ENCODE assay signal across 29 cellular contexts in genomic region chr22:24405631-24406321, GRCh38. TPM values are rescaled to one million over a fixed set of nuclear protein-coding genes. Genes with fewer than 3 reads are reported as not detected.
DNase-seq lines count a peak whose midpoint lies in the region; ATAC-seq and TF ChIP-seq lines count a peak whose summit lies in the region.
"Had no signal": no experiment of that assay in that cellular context is flagged by ENCODE, and none has a peak within 500 bp of the region (broad histone marks: within the 10 kb centered on the region; RNA-seq: fewer than 3 reads in every experiment).

No MANE protein-coding gene starts in this region.

- H3K4me1 ChIP-seq in mesenchymal stem cell (ENCODE audit: control insufficient read depth, insufficient read depth, low read depth, low read length) = peaks cover 45% of the 10 kb centered on the region

- H2BK15ac ChIP-seq in mesenchymal stem cell (ENCODE audit: low read depth, poor library complexity, severe bottlenecking) = no peak overlapping the region

- no peaks in the 10 kb centered on the region for H3K9me3 ChIP-seq in mesenchymal stem cell (ENCODE audit: control insufficient read depth, low read length)
- H3K9me3 ChIP-seq: adrenal gland, gastrocnemius medialis, testis, uterus had no signal

- no peak for ATAC-seq in stimulated activated memory B cell treated with anti-CD40 and anti-IgM and Interleukin-4, amounts not matched to agents 10 μg/mL and 1 μg/mL and 100 μg/mL, for 72 hours
- no peak for ATAC-seq in HG03135 (IDR thresholded peaks at IDR 0.05; ENCODE audit: unreplicated experiment)
- ATAC-seq: activated CD8-positive, alpha-beta memory T cell treated with anti-CD3 and anti-CD28 coated beads, Interleukin-2, amount 10 ng/mL, durations not matched to agents 7 days and 5 days; gastrocnemius medialis; Right ventricle myocardium inferior had no signal

- H2BK12ac ChIP-seq in mesenchymal stem cell (ENCODE audit: low read length in 2 of 2) = peak overlapping the region; percentile 23 to 81

- H3K4me1 Mint-ChIP-seq in stimulated activated memory B cell treated with anti-CD40 and anti-IgM and Interleukin-4, amounts not matched to agents 10 μg/mL and 1 μg/mL and 100 μg/mL, for 72 hours = peaks cover 50% of the 10 kb centered on the region

- H3K27ac Mint-ChIP-seq in stimulated activated memory B cell treated with anti-CD40 and anti-IgM and Interleukin-4, amounts not matched to agents 10 μg/mL and 1 μg/mL and 100 μg/mL, for 72 hours = peak overlapping the region; percentile 44
- H3K27ac Mint-ChIP-seq: activated CD8-positive, alpha-beta memory T cell treated with anti-CD3 and anti-CD28 coated beads, Interleukin-2, amount 10 ng/mL, durations not matched to agents 7 days and 5 days; activated naive CD4-positive, alpha-beta T cell treated with anti-CD3 and anti-CD28 coated beads for 36 hours; CD4-positive, alpha-beta T cell; stimulated activated naive CD8-positive, alpha-beta T cell treated with anti-CD3 and anti-CD28 coated beads, Interleukin-15, Interleukin-2, amounts not matched to agents 100 ng/mL and 50 ng/mL, for 24 hours had no signal

- peaks cover 40 to 47% of the 10 kb centered on the region in 2 experiments for H3K36me3 ChIP-seq in mesenchymal stem cell (ENCODE audit: control insufficient read depth in 1 of 2, insufficient read depth in 2 of 2, low read depth in 1 of 2, low read length in 2 of 2)
- H3K36me3 ChIP-seq: adrenal gland, gastrocnemius medialis, uterus had no signal

- peaks cover 48% of the 10 kb centered on the region for H3K36me3 Mint-ChIP-seq in stimulated activated memory B cell treated with anti-CD40 and anti-IgM and Interleukin-4, amounts not matched to agents 10 μg/mL and 1 μg/mL and 100 μg/mL, for 72 hours

- H2BK120ac ChIP-seq in mesenchymal stem cell (ENCODE audit: low read depth, low read length) = no peak overlapping the region

- no peak overlapping the region for H3K4ac ChIP-seq in mesenchymal stem cell (ENCODE audit: low read depth in 1 of 2, low read length in 2 of 2)

- H2AFZ ChIP-seq in mesenchymal stem cell (ENCODE audit: low read depth, low read length) = no peak overlapping the region
- H2AFZ ChIP-seq: GM23248, parathyroid adenoma had no signal

- DNase-seq in activated CD8-positive, alpha-beta memory T cell treated with anti-CD3 and anti-CD28 coated beads for 24 hours = peak; percentile 30
- no peak for DNase-seq in activated CD8-positive, alpha-beta memory T cell treated with anti-CD3 and anti-CD28 coated beads, Interleukin-2, amount 50 U/mL, for 4 hours
- DNase-seq in mesenchymal stem cell (no peak), DMS 273 treated with DMSO at 0.1 percent for 48 hours (lab: John Stamatoyannopoulos, UW) (no peak), amygdala (lab: John Stamatoyannopoulos, UW) (no peak)
- DNase-seq: activated CD8-positive, alpha-beta memory T cell treated with anti-CD3 and anti-CD28 coated beads, Interleukin-2, amount 10 ng/mL, durations not matched to agents 7 days and 5 days; activated naive CD4-positive, alpha-beta T cell treated with anti-CD3 and anti-CD28 coated beads for 36 hours; CD4-positive, alpha-beta T cell; cerebellar nuclear complex; gastrocnemius medialis; GM23248; kidney glomerular epithelial cell; MV-4-11; NCI-H1436; NCI-H2107; NCI-H345; retina; T-helper 2 cell; testis; uterus had no signal

- H3K4me2 ChIP-seq in mesenchymal stem cell (ENCODE audit: low read length, poor library complexity, severe bottlenecking) = no peak overlapping the region

- no peaks in the 10 kb centered on the region for H3K9me3 Mint-ChIP-seq in stimulated activated memory B cell treated with anti-CD40 and anti-IgM and Interleukin-4, amounts not matched to agents 10 μg/mL and 1 μg/mL and 100 μg/mL, for 72 hours
- H3K9me3 Mint-ChIP-seq: activated naive CD4-positive, alpha-beta T cell treated with anti-CD3 and anti-CD28 coated beads for 36 hours; brain; CD4-positive, alpha-beta T cell; nephron; stimulated activated naive CD8-positive, alpha-beta T cell treated with anti-CD3 and anti-CD28 coated beads, Interleukin-15, Interleukin-2, amounts not matched to agents 100 ng/mL and 50 ng/mL, for 24 hours had no signal

- H3K4me3 Mint-ChIP-seq in stimulated activated memory B cell treated with anti-CD40 and anti-IgM and Interleukin-4, amounts not matched to agents 10 μg/mL and 1 μg/mL and 100 μg/mL, for 72 hours = no peak overlapping the region
- H3K4me3 Mint-ChIP-seq: activated CD8-positive, alpha-beta memory T cell treated with anti-CD3 and anti-CD28 coated beads, Interleukin-2, amount 10 ng/mL, durations not matched to agents 7 days and 5 days; activated naive CD4-positive, alpha-beta T cell treated with anti-CD3 and anti-CD28 coated beads for 36 hours; brain; CD4-positive, alpha-beta T cell; nephron; stimulated activated naive CD8-positive, alpha-beta T cell treated with anti-CD3 and anti-CD28 coated beads, Interleukin-15, Interleukin-2, amounts not matched to agents 100 ng/mL and 50 ng/mL, for 24 hours had no signal

- H4K91ac ChIP-seq in mesenchymal stem cell (ENCODE audit: low read length) = no peak overlapping the region

- peak overlapping the region in 1 of 2 experiments; percentile 27 for H3K23ac ChIP-seq in mesenchymal stem cell (ENCODE audit: low read length in 2 of 2)

- H3K9ac ChIP-seq in mesenchymal stem cell (ENCODE audit: low read length) = no peak overlapping the region
- H3K9ac ChIP-seq: GM23248, parathyroid adenoma had no signal

- H3K4me3 ChIP-seq in mesenchymal stem cell (ENCODE audit: insufficient read depth in 1 of 2, low read depth in 1 of 2, low read length in 2 of 2) = no peak overlapping the region
- H3K4me3 ChIP-seq: adrenal gland, gastrocnemius medialis, GM23248, testis, uterus had no signal

- TF ChIP-seq CTCF in VCaP (conservative IDR thresholded peaks at IDR 0.05) = no peak

- peaks cover 39% of the 10 kb centered on the region for H3K79me1 ChIP-seq in mesenchymal stem cell (replicated peaks; ENCODE audit: low read length, poor library complexity, severe bottlenecking)

- H3K18ac ChIP-seq in mesenchymal stem cell (ENCODE audit: low read depth in 1 of 2, low read length in 2 of 2) = peak overlapping the region; percentile 38 to 73

- WGBS in mesenchymal stem cell = 97% methylated on average over 11 of the region's 12 CpGs

- no peak overlapping the region for H2AK5ac ChIP-seq in mesenchymal stem cell (ENCODE audit: low read length, severe bottlenecking)

- H4K8ac ChIP-seq in mesenchymal stem cell (ENCODE audit: low read length) = peak overlapping the region; percentile 10

- H3K27me3 ChIP-seq in mesenchymal stem cell (ENCODE audit: control insufficient read depth in 1 of 2, insufficient read depth in 1 of 2, low read length in 2 of 2) = no peaks in the 10 kb centered on the region
- H3K27me3 ChIP-seq: adrenal gland, gastrocnemius medialis, testis, uterus had no signal

- no peaks in the 10 kb centered on the region for H3K27me3 Mint-ChIP-seq in stimulated activated memory B cell treated with anti-CD40 and anti-IgM and Interleukin-4, amounts not matched to agents 10 μg/mL and 1 μg/mL and 100 μg/mL, for 72 hours
- H3K27me3 Mint-ChIP-seq: activated CD8-positive, alpha-beta memory T cell treated with anti-CD3 and anti-CD28 coated beads, Interleukin-2, amount 10 ng/mL, durations not matched to agents 7 days and 5 days; brain; CD4-positive, alpha-beta T cell; stimulated activated naive CD8-positive, alpha-beta T cell treated with anti-CD3 and anti-CD28 coated beads, Interleukin-15, Interleukin-2, amounts not matched to agents 100 ng/mL and 50 ng/mL, for 24 hours had no signal

- H2BK5ac ChIP-seq in mesenchymal stem cell (ENCODE audit: low read depth, low read length, poor library complexity, severe bottlenecking) = no peak overlapping the region

- H3K27ac ChIP-seq in VCaP = peak overlapping the region; percentile 76
- no peak overlapping the region for H3K27ac ChIP-seq in mesenchymal stem cell (ENCODE audit: low read length, poor library complexity, severe bottlenecking)
- H3K27ac ChIP-seq: gastrocnemius medialis, GM23248, parathyroid adenoma, testis, uterus had no signal

- H3K14ac ChIP-seq in mesenchymal stem cell (ENCODE audit: low read length in 2 of 2) = no peak overlapping the region

RNA-seq across cellular contexts. Expression of gene ADORA2A, which starts 21.6 kb away (rescaled TPM):
- polyA plus RNA-seq in mesenchymal stem cell (2013, experiment 1 of 2) = 1.0 TPM
- 1.1 TPM for polyA plus RNA-seq in mesenchymal stem cell (2013, experiment 2 of 2)
